Comparison of ENCODE assay signal across 21 cellular contexts in the genomic region with DNA sequence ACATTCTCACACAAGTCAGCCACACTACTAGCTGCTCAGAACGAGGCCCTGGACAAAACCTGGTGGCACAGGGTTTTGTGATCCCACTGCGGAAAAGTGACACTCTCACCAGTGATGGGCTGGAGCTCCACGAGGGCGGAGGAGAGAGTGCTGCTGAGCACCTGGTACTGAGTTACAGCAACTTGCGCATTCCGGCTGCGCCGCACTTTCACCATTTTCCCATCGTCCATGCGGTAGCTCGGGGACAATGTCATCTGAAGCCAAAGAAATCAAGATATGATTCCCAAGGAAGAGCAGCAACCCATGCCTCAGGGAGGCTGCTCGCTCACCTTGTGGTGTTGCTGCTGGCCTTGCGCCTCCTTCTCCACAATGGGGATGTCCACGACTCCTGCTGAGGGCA. TPM values are rescaled to one million over a fixed set of nuclear protein-coding genes. Genes with fewer than 3 reads are reported as not detected.
DNase-seq lines count a peak whose midpoint lies in the region; ATAC-seq and TF ChIP-seq lines count a peak whose summit lies in the region.
"Had no signal": no experiment of that assay in that cellular context is flagged by ENCODE, and none has a peak within 500 bp of the region (broad histone marks: within the 10 kb centered on the region; RNA-seq: fewer than 3 reads in every experiment).

No MANE protein-coding gene starts in this region.

- H3K27me3 ChIP-seq in neuronal stem cell (ENCODE audit: control insufficient read depth in 3 of 3, insufficient read depth in 3 of 3, low read depth in 1 of 3, low read length in 3 of 3) (no peaks in the 10 kb centered on the region), psoas muscle (ENCODE audit: insufficient read depth in 3 of 3, low read length in 2 of 3) (no peaks in the 10 kb centered on the region), skeletal muscle tissue (ENCODE audit: control insufficient read depth in 3 of 3, insufficient read depth in 3 of 3, low read length in 3 of 3) (no peaks in the 10 kb centered on the region)
- H3K27me3 ChIP-seq: BE2C, BLaER1 had no signal

- no peak overlapping the region for H2AFZ ChIP-seq in neuronal stem cell (ENCODE audit: low read length)

- no peak for ATAC-seq in psoas muscle
- ATAC-seq: GM12878 had no signal

- no peak overlapping the region for H3K27ac Mint-ChIP-seq in activated T-helper 1 cell treated with anti-CD3 and anti-CD28 coated beads, Interleukin-12 subunit alpha, Interleukin-12 subunit beta, Interleukin-2, Interleukin-4 antibody, amounts not matched to agents 30 ng/mL and 10 ng/mL and 1 ng/mL, durations not matched to agents 14 hours and 24 hours and 36 hours
- no peak overlapping the region for H3K27ac Mint-ChIP-seq in mesothelial cell of epicardium
- H3K27ac Mint-ChIP-seq: CD14-positive monocyte; CD4-positive, CD25-positive, alpha-beta regulatory T cell; CD8-positive, alpha-beta memory T cell had no signal

- H3K9me3 ChIP-seq in neuronal stem cell (replicated peaks in 1 of 2; ENCODE audit: control insufficient read depth in 2 of 2, insufficient read depth in 1 of 2, low read depth in 1 of 2, low read length in 2 of 2) (no peaks in the 10 kb centered on the region), psoas muscle (no peaks in the 10 kb centered on the region), skeletal muscle tissue (ENCODE audit: control insufficient read depth in 3 of 3, low read length in 3 of 3) (no peaks in the 10 kb centered on the region)
- H3K9me3 ChIP-seq: BE2C, BLaER1 had no signal

- no peak for DNase-seq in neuronal stem cell (ENCODE audit: low spot score)
- no peak for DNase-seq in psoas muscle
- no peak for DNase-seq in activated T-helper 1 cell treated with anti-CD3 and anti-CD28 coated beads, Interleukin-12 subunit alpha, Interleukin-12 subunit beta, Interleukin-2, Interleukin-4 antibody, amounts not matched to agents 30 ng/mL and 10 ng/mL and 1 ng/mL, durations not matched to agents 14 hours and 24 hours and 36 hours (ENCODE audit: low spot score)
- DNase-seq in mesothelial cell of epicardium (ENCODE audit: low spot score in 2 of 2, unreplicated experiment in 2 of 2) = no peak
- no peak for DNase-seq in DMS79 treated with DMSO at 0.1 percent for 48 hours (lab: John Stamatoyannopoulos, UW)
- DNase-seq: 8988T; ACHN; BE2C; C1 segment of cervical spinal cord; CD4-positive, alpha-beta memory T cell; CD4-positive, CD25-positive, alpha-beta regulatory T cell; CD8-positive, alpha-beta memory T cell; COR-L47; DMS 273 treated with DMSO at 0.1 percent for 48 hours; DMS153; DMS53; DMS79 had no signal

- peak overlapping the region; percentile 65 for H3K23ac ChIP-seq in neuronal stem cell (ENCODE audit: low read depth, low read length, poor library complexity)

- H4K91ac ChIP-seq in neuronal stem cell (ENCODE audit: low read depth, low read length, poor library complexity) = no peak overlapping the region

- no peaks in the 10 kb centered on the region for H3K27me3 Mint-ChIP-seq in activated T-helper 1 cell treated with anti-CD3 and anti-CD28 coated beads, Interleukin-12 subunit alpha, Interleukin-12 subunit beta, Interleukin-2, Interleukin-4 antibody, amounts not matched to agents 30 ng/mL and 10 ng/mL and 1 ng/mL, durations not matched to agents 14 hours and 24 hours and 36 hours (ENCODE audit: insufficient read depth)
- H3K27me3 Mint-ChIP-seq in mesothelial cell of epicardium (ENCODE audit: low read depth) = no peaks in the 10 kb centered on the region
- H3K27me3 Mint-ChIP-seq: CD4-positive, alpha-beta memory T cell; CD4-positive, CD25-positive, alpha-beta regulatory T cell; CD8-positive, alpha-beta memory T cell had no signal

- TF ChIP-seq CTCF in psoas muscle (IDR thresholded peaks at IDR 0.05) = no peak
- TF ChIP-seq CTCF in mesothelial cell of epicardium (IDR thresholded peaks at IDR 0.05; ENCODE audit: unreplicated experiment) = no peak

- H3K18ac ChIP-seq in neuronal stem cell (ENCODE audit: low read length) = no peak overlapping the region

- H3K27ac ChIP-seq in neuronal stem cell (replicated peaks; ENCODE audit: low read length) (no peak overlapping the region), psoas muscle (peak overlapping the region; percentile 83), skeletal muscle tissue (ENCODE audit: low read depth, low read length) (peak overlapping the region; percentile 67)
- H3K27ac ChIP-seq: BLaER1 had no signal

- H3K79me1 ChIP-seq in neuronal stem cell (ENCODE audit: low read depth, low read length) = peaks cover 3% of the 10 kb centered on the region

- peak overlapping the region; percentile 35 for H2BK5ac ChIP-seq in neuronal stem cell (ENCODE audit: low read length)

- H3K14ac ChIP-seq in neuronal stem cell (ENCODE audit: low read length) = no peak overlapping the region

- intact Hi-C loops in psoas muscle (cut with DNase I) = loop anchor here (5.0 to 10.0 kb wide), 2 partner anchors 581 to 613 kb away; partner anchors contain the start of genes CHEK1 (in 1 of the 2) and STT3A (in 1 of the 2)
- intact Hi-C loops in activated T-helper 1 cell treated with anti-CD3 and anti-CD28 coated beads, Interleukin-12 subunit alpha, Interleukin-12 subunit beta, Interleukin-2, Interleukin-4 antibody, amounts not matched to agents 30 ng/mL and 10 ng/mL and 1 ng/mL, durations not matched to agents 14 hours and 24 hours and 36 hours (cut with micrococcal nuclease) = no loop called here

- no peak overlapping the region for H2AK5ac ChIP-seq in neuronal stem cell (ENCODE audit: low read depth, low read length)

- no peaks in the 10 kb centered on the region for H3K4me1 ChIP-seq in neuronal stem cell (ENCODE audit: control insufficient read depth in 2 of 2, insufficient read depth in 1 of 2, low read depth in 1 of 2, low read length in 2 of 2)
- peaks cover 69% of the 10 kb centered on the region for H3K4me1 ChIP-seq in psoas muscle
- peaks cover 44 to 66% (median 53%) of the 10 kb centered on the region in 3 donors for H3K4me1 ChIP-seq in skeletal muscle tissue (ENCODE audit: control insufficient read depth in 3 of 3, insufficient read depth in 3 of 3, low read length in 3 of 3)
- H3K4me1 ChIP-seq: BE2C had no signal

- H2BK15ac ChIP-seq in neuronal stem cell (ENCODE audit: low read length) = no peak overlapping the region

- H3K4me2 ChIP-seq in neuronal stem cell (ENCODE audit: insufficient read depth, low read length, poor library complexity, severe bottlenecking) = no peak overlapping the region
- H3K4me2 ChIP-seq: BLaER1 had no signal

- no peak overlapping the region for H3K4ac ChIP-seq in neuronal stem cell (ENCODE audit: low read length)

- no peak overlapping the region for H4K8ac ChIP-seq in neuronal stem cell (ENCODE audit: low read depth, low read length)

- H3K4me3 ChIP-seq in neuronal stem cell (ENCODE audit: low read length in 2 of 2) (no peak overlapping the region), psoas muscle (no peak overlapping the region), skeletal muscle tissue (ENCODE audit: low read length in 3 of 3) (no peak overlapping the region)
- H3K4me3 ChIP-seq: BLaER1, GM12878 had no signal

- H3K4me1 Mint-ChIP-seq in activated T-helper 1 cell treated with anti-CD3 and anti-CD28 coated beads, Interleukin-12 subunit alpha, Interleukin-12 subunit beta, Interleukin-2, Interleukin-4 antibody, amounts not matched to agents 30 ng/mL and 10 ng/mL and 1 ng/mL, durations not matched to agents 14 hours and 24 hours and 36 hours (ENCODE audit: low read depth) = peaks cover 6% of the 10 kb centered on the region
- peaks cover 2% of the 10 kb centered on the region for H3K4me1 Mint-ChIP-seq in mesothelial cell of epicardium

- H3K9me3 Mint-ChIP-seq in activated T-helper 1 cell treated with anti-CD3 and anti-CD28 coated beads, Interleukin-12 subunit alpha, Interleukin-12 subunit beta, Interleukin-2, Interleukin-4 antibody, amounts not matched to agents 30 ng/mL and 10 ng/mL and 1 ng/mL, durations not matched to agents 14 hours and 24 hours and 36 hours = no peaks in the 10 kb centered on the region
- H3K9me3 Mint-ChIP-seq in mesothelial cell of epicardium = no peaks in the 10 kb centered on the region
- H3K9me3 Mint-ChIP-seq: CD14-positive monocyte; CD4-positive, alpha-beta memory T cell; CD4-positive, CD25-positive, alpha-beta regulatory T cell; CD8-positive, alpha-beta memory T cell had no signal

- no peak overlapping the region for H2BK12ac ChIP-seq in neuronal stem cell (ENCODE audit: low read length)

- no CpG with 5 or more reads among the region's 14 CpGs for WGBS in neuronal stem cell (ENCODE audit: extremely low coverage in 2 of 2, insufficient read length in 2 of 2, insufficient replicate concordance in 1 of 2), 2 donors
- WGBS in psoas muscle, 3 donors = 94 to 98% (median 96%) methylated on average over 14 of the region's 14 CpGs

- H2BK120ac ChIP-seq in neuronal stem cell (ENCODE audit: low read depth, low read length) = no peak overlapping the region

- peaks cover 43% of the 10 kb centered on the region for H3K36me3 Mint-ChIP-seq in activated T-helper 1 cell treated with anti-CD3 and anti-CD28 coated beads, Interleukin-12 subunit alpha, Interleukin-12 subunit beta, Interleukin-2, Interleukin-4 antibody, amounts not matched to agents 30 ng/mL and 10 ng/mL and 1 ng/mL, durations not matched to agents 14 hours and 24 hours and 36 hours (ENCODE audit: low read depth)
- peaks cover 30% of the 10 kb centered on the region for H3K36me3 Mint-ChIP-seq in mesothelial cell of epicardium

- no peak overlapping the region for H3K4me3 Mint-ChIP-seq in activated T-helper 1 cell treated with anti-CD3 and anti-CD28 coated beads, Interleukin-12 subunit alpha, Interleukin-12 subunit beta, Interleukin-2, Interleukin-4 antibody, amounts not matched to agents 30 ng/mL and 10 ng/mL and 1 ng/mL, durations not matched to agents 14 hours and 24 hours and 36 hours
- no peak overlapping the region for H3K4me3 Mint-ChIP-seq in mesothelial cell of epicardium
- H3K4me3 Mint-ChIP-seq: CD14-positive monocyte; CD4-positive, alpha-beta memory T cell; CD4-positive, CD25-positive, alpha-beta regulatory T cell; CD8-positive, alpha-beta memory T cell had no signal

- H3K9ac ChIP-seq in neuronal stem cell (ENCODE audit: low read depth, low read length, poor library complexity) = no peak overlapping the region
- no peak overlapping the region for H3K9ac ChIP-seq in skeletal muscle tissue (ENCODE audit: low read depth in 1 of 3, low read length in 3 of 3)
- H3K9ac ChIP-seq: BLaER1 had no signal

- H3K36me3 ChIP-seq in neuronal stem cell (replicated peaks in 1 of 2; ENCODE audit: control insufficient read depth in 2 of 2, insufficient read depth in 2 of 2, low read length in 2 of 2) = peaks cover 47 to 98% of the 10 kb centered on the region in 2 donors
- peaks cover 22 to 88% of the 10 kb centered on the region in 2 donors for H3K36me3 ChIP-seq in psoas muscle (ENCODE audit: insufficient read depth in 1 of 2, low read depth in 1 of 2)
- peaks cover 45 to 74% (median 70%) of the 10 kb centered on the region in 3 donors for H3K36me3 ChIP-seq in skeletal muscle tissue (ENCODE audit: control insufficient read depth in 3 of 3, insufficient read depth in 3 of 3, low read length in 3 of 3)

RNA-seq across cellular contexts. Expression of gene RPUSD4, which starts 6.1 kb away (rescaled TPM):
- 22.3 TPM for polyA plus RNA-seq in neuronal stem cell (2013, experiment 1 of 2)
- polyA plus RNA-seq in neuronal stem cell (2013, experiment 2 of 2) = 20.9 TPM
- total RNA-seq in psoas muscle (100 to 1,000 TPM in 1 of 4 donors, 10 to 100 TPM in 3; 75.1 to 139 (median 88.7) TPM), skeletal muscle tissue (57.9 TPM), mesothelial cell of epicardium (41.6 to 42.7 TPM (median 42.0 TPM) in 3 replicates)
- 100 to 1,000 TPM in 1 of 3 donors, 10 to 100 TPM in 2; 61.6 to 128 (median 65.9) TPM for polyA plus RNA-seq in psoas muscle
- total RNA-seq in activated T-helper 1 cell treated with anti-CD3 and anti-CD28 coated beads, Interleukin-12 subunit alpha, Interleukin-12 subunit beta, Interleukin-2, Interleukin-4 antibody, amounts not matched to agents 30 ng/mL and 10 ng/mL and 1 ng/mL, durations not matched to agents 14 hours and 24 hours and 36 hours = 49.2 and 49.8 TPM in 2 replicates

RNA-seq across cellular contexts. Expression of gene FAM118B, which starts 6.2 kb away (rescaled TPM):
- polyA plus RNA-seq in neuronal stem cell (2013, experiment 1 of 2) = 22.4 TPM
- 22.5 TPM for polyA plus RNA-seq in neuronal stem cell (2013, experiment 2 of 2)
- total RNA-seq in psoas muscle = 10 to 100 TPM; 16.4 to 46.7 (median 24.5) TPM
- 10 to 100 TPM; 13.3 to 37.7 (median 15.3) TPM for polyA plus RNA-seq in psoas muscle
- 14.1 TPM for total RNA-seq in skeletal muscle tissue
- total RNA-seq in activated T-helper 1 cell treated with anti-CD3 and anti-CD28 coated beads, Interleukin-12 subunit alpha, Interleukin-12 subunit beta, Interleukin-2, Interleukin-4 antibody, amounts not matched to agents 30 ng/mL and 10 ng/mL and 1 ng/mL, durations not matched to agents 14 hours and 24 hours and 36 hours = 13.2 and 16.4 TPM in 2 replicates
- 20.3 to 23.9 TPM (median 20.7 TPM) in 3 replicates for total RNA-seq in mesothelial cell of epicardium
